Comparison of ENCODE assay signal across 8 cellular contexts in genomic region chr4:9762823-9763475, GRCh38.
A peak's percentile ranks its signal among the peaks of the same experiment; 100 is the strongest.
DNase-seq lines count a peak whose midpoint lies in the region; ATAC-seq and TF ChIP-seq lines count a peak whose summit lies in the region.

No MANE protein-coding gene starts in this region.

- no peak for ATAC-seq in HG02885 (IDR thresholded peaks at IDR 0.05; ENCODE audit: poor library complexity, unreplicated experiment)

- no peak overlapping the region for H3K4me3 ChIP-seq in astrocyte of the spinal cord (ENCODE audit: low read depth, low read length)

- peak; percentile 29 for TF ChIP-seq CTCF in astrocyte of the spinal cord (IDR thresholded peaks at IDR 0.05; ENCODE audit: low read depth, low read length)

- DNase-seq in DMS79 (lab: John Stamatoyannopoulos, UW), result peak; percentile 23
- peak; percentile 49 for DNase-seq in HPDE6-E6E7 (ENCODE audit: extremely low spot score)
- DNase-seq in NCI-H748 treated with DMSO at 0.1 percent for 48 hours (lab: John Stamatoyannopoulos, UW), result peak; percentile 40
- peak; percentile 15 for DNase-seq in astrocyte of the spinal cord (ENCODE audit: low read depth, low spot score)
- DNase-seq in iris pigment epithelial cell (ENCODE audit: low read depth), result peak; percentile 80
- peak; percentile 7 to 33 for DNase-seq in stimulated activated CD4-positive, alpha-beta T cell treated with anti-CD3 and anti-CD28 coated beads, Interleukin-2, amount 100 ng/mL, for 48 hours
- DNase-seq in activated effector memory CD4-positive, alpha-beta T cell treated with Interleukin-2 at 50 U/mL for 16 hours, result no peak

- in situ Hi-C loops in astrocyte of the spinal cord (cut with HindIII; ENCODE audit: low sequenced_read_pairs), result no loop called here
